18 cellular contexts compared by ENCODE assay signal in genomic region chr12:25716842-25717241, GRCh38.
"Had no signal": no experiment of that assay in that cellular context is flagged by ENCODE, and none has a peak within 500 bp of the region (broad histone marks: within the 10 kb centered on the region; RNA-seq: fewer than 3 reads in every experiment).

No MANE protein-coding gene starts in this region.

- H3K36me3 Mint-ChIP-seq: activated naive CD8-positive, alpha-beta T cell; naive B cell had no signal

- H3K27ac Mint-ChIP-seq: activated CD8-positive, alpha-beta T cell treated with anti-CD3 and anti-CD28 coated beads, Interleukin-2, amount 10 ng/mL, durations not matched to agents 7 days and 5 days; activated naive CD8-positive, alpha-beta T cell; naive B cell had no signal

- FAIRE-seq: colon, pancreas had no signal

- ATAC-seq: activated CD8-positive, alpha-beta T cell treated with anti-CD3 and anti-CD28 coated beads, Interleukin-2, amount 10 ng/mL, durations not matched to agents 7 days and 5 days; body of pancreas; left lung; pancreas; sciatic nerve; stimulated activated naive CD8-positive, alpha-beta T cell treated with anti-CD3 and anti-CD28 coated beads, Interleukin-15, Interleukin-2, amounts not matched to agents 100 U/mL and 50 U/mL, for 24 hours had no signal

- H3K4me3 Mint-ChIP-seq: activated CD8-positive, alpha-beta T cell treated with anti-CD3 and anti-CD28 coated beads, Interleukin-2, amount 10 ng/mL, durations not matched to agents 7 days and 5 days; activated naive CD8-positive, alpha-beta T cell; naive B cell had no signal

- H3K4me1 Mint-ChIP-seq: naive B cell had no signal

- H3K27me3 Mint-ChIP-seq: activated naive CD8-positive, alpha-beta T cell had no signal

- DNase-seq: activated CD4-positive, alpha-beta T cell treated with anti-CD3 and anti-CD28 coated beads for 4 hours; activated CD8-positive, alpha-beta memory T cell treated with anti-CD3 and anti-CD28 coated beads, Interleukin-2, amount 50 U/mL, for 4 hours; activated CD8-positive, alpha-beta T cell treated with anti-CD3 and anti-CD28 coated beads, Interleukin-2, amount 10 ng/mL, durations not matched to agents 7 days and 5 days; activated gamma-delta T cell treated with Interleukin-2 at 50 U/mL for 16 hours; activated T-cell treated with anti-CD3 and anti-CD28 coated beads, Interleukin-2, amount 50 U/mL, for 48 hours; amniotic stem cell; body of pancreas; caudate nucleus; islet precursor cell; left lung; naive B cell; pancreas; stimulated activated naive CD8-positive, alpha-beta T cell treated with anti-CD3 and anti-CD28 coated beads, Interleukin-15, Interleukin-2, amounts not matched to agents 100 U/mL and 50 U/mL, for 24 hours; transverse colon; WERI-Rb-1 had no signal
